In the genomic region with DNA sequence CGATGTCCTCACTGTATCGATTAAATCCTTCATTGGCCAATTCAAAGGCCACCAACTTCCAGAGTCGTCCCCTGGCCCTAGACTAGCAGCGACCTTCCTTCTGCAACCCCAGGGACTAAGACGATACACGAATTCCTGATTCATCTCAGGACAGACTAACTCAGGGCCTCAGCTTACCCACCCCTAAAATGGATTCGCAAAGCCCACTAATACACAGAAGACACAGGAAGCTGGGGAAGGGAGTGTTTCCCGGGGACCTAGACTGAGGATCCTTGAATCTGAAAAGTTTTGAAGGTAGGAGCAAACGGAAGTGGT, we compare ENCODE assay signal across 8 cellular contexts. TPM values are rescaled to one million over a fixed set of nuclear protein-coding genes. Genes with fewer than 3 reads are reported as not detected.
A peak's percentile ranks its signal among the peaks of the same experiment; 100 is the strongest.
DNase-seq lines count a peak whose midpoint lies in the region; ATAC-seq and TF ChIP-seq lines count a peak whose summit lies in the region.

No MANE protein-coding gene starts in this region.

- H3K27ac ChIP-seq in Panc1 (ENCODE audit: low read length) (peak overlapping the region; percentile 99), esophagus (ENCODE audit: low read depth in 2 of 2, low read length in 1 of 2) (peak overlapping the region; percentile 93 to 97)

- in situ Hi-C loops in Panc1 (cut with HindIII; ENCODE audit: low pct_unique_long_range_greater_than_20kb, low sequenced_read_pairs): no loop called here

- H3K9me3 ChIP-seq in Panc1 (ENCODE audit: control insufficient read depth, insufficient read depth, low read depth, low read length) (no peaks in the 10 kb centered on the region), esophagus (ENCODE audit: control insufficient read depth in 2 of 2, insufficient read depth in 1 of 2, low read depth in 1 of 2, low read length in 1 of 2) (no peaks in the 10 kb centered on the region)

- H3K27me3 ChIP-seq in Panc1 (ENCODE audit: control insufficient read depth, insufficient read depth, low read length) (no peaks in the 10 kb centered on the region), esophagus (ENCODE audit: control insufficient read depth in 1 of 2, insufficient read depth in 2 of 2, low read length in 2 of 2) (no peaks in the 10 kb centered on the region)

- BruUV-seq in Panc1 (replicated peaks; lab: Mats Ljungman, UMichigan): no TSS peak

- peaks cover 10% of the 10 kb centered on the region for H3K4me1 ChIP-seq in Panc1 (ENCODE audit: control insufficient read depth, insufficient read depth, low read length)
- peaks cover 6 to 17% of the 10 kb centered on the region in 2 donors for H3K4me1 ChIP-seq in esophagus (ENCODE audit: control insufficient read depth in 2 of 2, insufficient read depth in 2 of 2, low read length in 1 of 2)

- H3K4me3 ChIP-seq in GM12875 (ENCODE audit: low read depth, low read length) (peak overlapping the region; percentile 58), Panc1 (ENCODE audit: low read depth in 2 of 2, low read length in 2 of 2) (peak overlapping the region; percentile 98 to 100), esophagus (ENCODE audit: low read depth in 1 of 2, low read length in 2 of 2) (peak overlapping the region; percentile 75 to 85)

- ATAC-seq in Panc1: no peak; the same call in 1 of the 2 replicates

- WGBS in esophagus, 2 donors: 1 to 2% methylated on average over 9 of the region's 9 CpGs

- peaks cover 6% of the 10 kb centered on the region for H3K36me3 Mint-ChIP-seq in progenitor cell of endocrine pancreas (ENCODE audit: insufficient read depth)

- H3K4me3 Mint-ChIP-seq in progenitor cell of endocrine pancreas (ENCODE audit: low read depth): peak overlapping the region; percentile 91

- TF ChIP-seq CTCF in GM12875 (IDR thresholded peaks at IDR 0.05; ENCODE audit: borderline replicate concordance, insufficient read depth, low read depth, low read length) (no peak), Panc1 (IDR thresholded peaks at IDR 0.05) (no peak), progenitor cell of endocrine pancreas (IDR thresholded peaks at IDR 0.05; ENCODE audit: unreplicated experiment) (no peak)

- intact Hi-C loops in Panc1 (cut with micrococcal nuclease; ENCODE audit: unreplicated experiment): no loop called here

- H3K27ac Mint-ChIP-seq in progenitor cell of endocrine pancreas: peak overlapping the region; percentile 98

- H3K36me3 ChIP-seq in Panc1 (ENCODE audit: control insufficient read depth, insufficient read depth, low read length): peaks cover 8% of the 10 kb centered on the region; the same call in 1 of the 2 replicates
- peaks cover 15% of the 10 kb centered on the region in 2 donors for H3K36me3 ChIP-seq in esophagus (ENCODE audit: control insufficient read depth in 2 of 2, insufficient read depth in 2 of 2, low read length in 1 of 2)

- CTCF ChIA-PET in Panc1 (lab: Charles Lee): interaction anchor here (0.5 to 0.6 kb wide), 2 partner anchors 17 to 77 kb away, joined by 5 to 6 read pairs; no protein-coding TSS in a partner anchor

- H3K27me3 Mint-ChIP-seq in progenitor cell of endocrine pancreas: no peaks in the 10 kb centered on the region

- peaks cover 28% of the 10 kb centered on the region for H3K4me1 Mint-ChIP-seq in progenitor cell of endocrine pancreas (ENCODE audit: low read depth)

- POLR2A ChIA-PET in Panc1 (lab: Charles Lee): no interaction called here

- no peak for DNase-seq in Panc1 (ENCODE audit: low read depth, low spot score)
- no peak for DNase-seq in progenitor cell of endocrine pancreas (ENCODE audit: low spot score, unreplicated experiment)
- no peak for DNase-seq in NCI-H187 (lab: John Stamatoyannopoulos, UW)
- DNase-seq in MV-4-11 (lab: John Stamatoyannopoulos, UW): no peak
- DNase-seq in NCI-H2029 (lab: John Stamatoyannopoulos, UW): no peak
- no peak for DNase-seq in hepatic stellate cell (ENCODE audit: low spot score)

- no peaks in the 10 kb centered on the region for H3K9me3 Mint-ChIP-seq in progenitor cell of endocrine pancreas (ENCODE audit: low read depth)

RNA-seq across cellular contexts. Expression of a gene that starts 0.5 kb away (rescaled TPM):
- total RNA-seq in Panc1 (2021; ENCODE audit: unreplicated experiment) (126 TPM), progenitor cell of endocrine pancreas (84.9 and 85.4 TPM in 2 replicates)
- polyA plus RNA-seq in Panc1 (2012; ENCODE audit: insufficient read length): 271 TPM
- 100 to 1,000 TPM in 1 of 2 donors, 10 to 100 TPM in 1; 50.6 to 109 TPM for polyA plus RNA-seq in esophagus

RNA-seq across cellular contexts. Expression of a gene that starts 3.1 kb away (rescaled TPM):
- total RNA-seq in Panc1 (2021; ENCODE audit: unreplicated experiment) (not detected), progenitor cell of endocrine pancreas (not detected in 2 replicates)
- not detected for polyA plus RNA-seq in Panc1 (2012; ENCODE audit: insufficient read length)
- polyA plus RNA-seq in esophagus: not detected

RNA-seq across cellular contexts. Expression of a gene that starts 9.9 kb away (rescaled TPM):
- total RNA-seq in Panc1 (2021; ENCODE audit: unreplicated experiment): 78.2 TPM
- polyA plus RNA-seq in Panc1 (2012; ENCODE audit: insufficient read length): 86.4 TPM
- polyA plus RNA-seq in esophagus: 10 to 100 TPM; 46.8 to 60.0 TPM
- total RNA-seq in progenitor cell of endocrine pancreas: 56.1 and 61.3 TPM in 2 replicates

RNA-seq across cellular contexts. Expression of a gene that starts 21.9 kb away (rescaled TPM):
- total RNA-seq in Panc1 (2021; ENCODE audit: unreplicated experiment) (13.4 TPM), progenitor cell of endocrine pancreas (12.4 and 14.9 TPM in 2 replicates)
- polyA plus RNA-seq in Panc1 (2012; ENCODE audit: insufficient read length): 14.2 TPM
- polyA plus RNA-seq in esophagus: 1 to 10 TPM; 3.1 to 4.6 TPM

RNA-seq across cellular contexts. Expression of a gene that starts 22.2 kb away (rescaled TPM):
- total RNA-seq in Panc1 (2021; ENCODE audit: unreplicated experiment) (145 TPM), progenitor cell of endocrine pancreas (238 and 255 TPM in 2 replicates)
- 138 TPM for polyA plus RNA-seq in Panc1 (2012; ENCODE audit: insufficient read length)
- 100 to 1,000 TPM; 108 to 205 TPM for polyA plus RNA-seq in esophagus
